In the genomic region with DNA sequence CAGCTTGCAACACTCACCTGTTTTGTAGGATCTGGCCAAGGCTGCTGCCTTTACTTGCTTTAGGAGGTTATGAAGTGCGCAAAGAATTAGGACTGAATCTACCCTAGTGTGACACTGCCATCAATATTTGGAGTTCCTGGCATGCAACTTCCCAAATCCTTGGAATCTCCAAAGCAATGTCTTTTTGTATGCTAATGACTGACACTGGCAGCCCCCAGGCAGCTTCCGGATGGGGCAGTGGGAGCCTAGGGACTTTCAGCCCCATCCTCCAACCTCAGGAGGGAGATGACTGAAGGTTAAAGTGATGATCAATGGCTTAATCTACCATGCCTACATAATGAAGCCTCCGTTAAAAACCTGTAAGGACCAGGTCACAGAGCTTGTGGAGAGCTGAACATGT, we compare ENCODE assay signal across 22 cellular contexts. TPM values are rescaled to one million over a fixed set of nuclear protein-coding genes. Genes with fewer than 3 reads are reported as not detected.
DNase-seq lines count a peak whose midpoint lies in the region; ATAC-seq and TF ChIP-seq lines count a peak whose summit lies in the region.
"Had no signal": no experiment of that assay in that cellular context is flagged by ENCODE, and none has a peak within 500 bp of the region (broad histone marks: within the 10 kb centered on the region; RNA-seq: fewer than 3 reads in every experiment).

No MANE protein-coding gene starts in this region.

- peak overlapping the region in 1 of 7 donors; percentile 42 for H3K4me3 Mint-ChIP-seq in CD8-positive, alpha-beta memory T cell
- H3K4me3 Mint-ChIP-seq in endodermal cell, result peak overlapping the region; percentile 73
- peak overlapping the region; percentile 32 for H3K4me3 Mint-ChIP-seq in nephron progenitor cell
- H3K4me3 Mint-ChIP-seq: activated CD8-positive, alpha-beta memory T cell treated with anti-CD3 and anti-CD28 coated beads, Interleukin-2, amount 10 ng/mL, durations not matched to agents 7 days and 5 days; central memory CD8-positive, alpha-beta T cell had no signal

- no peaks in the 10 kb centered on the region for H3K9me3 Mint-ChIP-seq in CD8-positive, alpha-beta memory T cell
- no peaks in the 10 kb centered on the region for H3K9me3 Mint-ChIP-seq in endodermal cell
- no peaks in the 10 kb centered on the region for H3K9me3 Mint-ChIP-seq in nephron progenitor cell
- H3K9me3 Mint-ChIP-seq: central memory CD8-positive, alpha-beta T cell; natural killer cell had no signal

- H3K36me3 Mint-ChIP-seq in CD8-positive, alpha-beta memory T cell, result peaks cover 0 to 49% (median 3%) of the 10 kb centered on the region in 3 donors
- H3K36me3 Mint-ChIP-seq in endodermal cell (ENCODE audit: low read depth), result peaks cover 68% of the 10 kb centered on the region
- peaks cover 51% of the 10 kb centered on the region for H3K36me3 Mint-ChIP-seq in nephron progenitor cell (ENCODE audit: low read depth)
- H3K36me3 Mint-ChIP-seq: natural killer cell had no signal

- WGBS in endodermal cell (ENCODE audit: insufficient coverage in 1 of 2, insufficient read length in 1 of 2), 2 experiments, result 46 to 75% methylated on average over 1 to 3 of the region's 3 CpGs

- no peak for DNase-seq in CD8-positive, alpha-beta memory T cell
- DNase-seq in endodermal cell (peak; percentile 79), nephron progenitor cell (no peak), hypothalamus (lab: John Stamatoyannopoulos, UW) (no peak), activated gamma-delta T cell treated with Interleukin-2 at 50 U/mL for 16 hours (no peak)
- no peak for DNase-seq in activated CD4-positive, alpha-beta T cell treated with anti-CD3 and anti-CD28 coated beads for 48 hours
- DNase-seq: activated CD8-positive, alpha-beta memory T cell treated with anti-CD3 and anti-CD28 coated beads, Interleukin-2, amount 10 ng/mL, durations not matched to agents 7 days and 5 days; activated effector memory CD4-positive, alpha-beta T cell treated with anti-CD3 and anti-CD28 coated beads, Interleukin-2, amount 50 U/mL, for 16 hours; aorta; BE2C; DMS153; effector CD8-positive, alpha-beta T cell; kidney glomerular epithelial cell; mesenchymal stem cell; natural killer cell; NCI-H1694 treated with DMSO at 0.1 percent for 48 hours; NCI-H2227 treated with DMSO at 0.1 percent for 48 hours; stimulated activated CD4-positive, alpha-beta T cell treated with anti-CD3 and anti-CD28 coated beads, Interleukin-2, amount 100 ng/mL, for 24 hours had no signal

- no peak for ATAC-seq in HG03095 (IDR thresholded peaks at IDR 0.05; ENCODE audit: unreplicated experiment)
- ATAC-seq: activated CD8-positive, alpha-beta memory T cell treated with anti-CD3 and anti-CD28 coated beads, Interleukin-2, amount 10 ng/mL, durations not matched to agents 7 days and 5 days; natural killer cell; Panc1 had no signal

- H3K4me1 Mint-ChIP-seq in CD8-positive, alpha-beta memory T cell, result peaks cover 41 to 65% (median 61%) of the 10 kb centered on the region in 3 donors
- H3K4me1 Mint-ChIP-seq in endodermal cell (peaks cover 45% of the 10 kb centered on the region), nephron progenitor cell (peaks cover 51% of the 10 kb centered on the region)

- H3K36me3 ChIP-seq in CD8-positive, alpha-beta memory T cell (ENCODE audit: insufficient read depth, low read length), result peaks cover 18% of the 10 kb centered on the region
- H3K36me3 ChIP-seq in HUES6 (ENCODE audit: control insufficient read depth, insufficient read depth, low read length), result peaks cover 68% of the 10 kb centered on the region
- H3K36me3 ChIP-seq in endodermal cell (ENCODE audit: control insufficient read depth, insufficient read depth, low read length), result peaks cover 67% of the 10 kb centered on the region

- H3K27ac ChIP-seq in CD8-positive, alpha-beta memory T cell (ENCODE audit: low read depth, low read length), result no peak overlapping the region
- H3K27ac ChIP-seq in HUES6 (ENCODE audit: low read depth, low read length), result peak overlapping the region; percentile 62
- H3K27ac ChIP-seq in endodermal cell (ENCODE audit: low read depth, low read length), result no peak overlapping the region

- no peak for TF ChIP-seq CTCF in endodermal cell (conservative IDR thresholded peaks at IDR 0.05)
- TF ChIP-seq CTCF in nephron progenitor cell (IDR thresholded peaks at IDR 0.05), result no peak

- H3K9me3 ChIP-seq in CD8-positive, alpha-beta memory T cell (ENCODE audit: low read length), result no peaks in the 10 kb centered on the region
- H3K9me3 ChIP-seq in HUES6 (ENCODE audit: control insufficient read depth, insufficient read depth, low read depth, low read length), result no peaks in the 10 kb centered on the region
- no peaks in the 10 kb centered on the region for H3K9me3 ChIP-seq in endodermal cell (ENCODE audit: control insufficient read depth, low read length)
- H3K9me3 ChIP-seq: BE2C had no signal

- no peak overlapping the region for H3K4me3 ChIP-seq in CD8-positive, alpha-beta memory T cell (ENCODE audit: low read length)
- peak overlapping the region; percentile 34 for H3K4me3 ChIP-seq in HUES6 (ENCODE audit: low read depth, low read length)
- H3K4me3 ChIP-seq in endodermal cell (ENCODE audit: low read length), result no peak overlapping the region

- H3K27me3 ChIP-seq in CD8-positive, alpha-beta memory T cell (ENCODE audit: insufficient read depth, low read length, poor library complexity, severe bottlenecking), result no peaks in the 10 kb centered on the region
- no peaks in the 10 kb centered on the region for H3K27me3 ChIP-seq in HUES6 (ENCODE audit: control insufficient read depth, insufficient read depth, low read length)
- no peaks in the 10 kb centered on the region for H3K27me3 ChIP-seq in endodermal cell (ENCODE audit: control insufficient read depth, insufficient read depth, low read length, poor library complexity, severe bottlenecking)
- H3K27me3 ChIP-seq: BE2C had no signal

- H3K4me1 ChIP-seq in CD8-positive, alpha-beta memory T cell (ENCODE audit: insufficient read depth, low read length), result peaks cover 9% of the 10 kb centered on the region
- peaks cover 61% of the 10 kb centered on the region for H3K4me1 ChIP-seq in HUES6 (ENCODE audit: control insufficient read depth, insufficient read depth, low read length)
- peaks cover 22% of the 10 kb centered on the region for H3K4me1 ChIP-seq in endodermal cell (ENCODE audit: control insufficient read depth, insufficient read depth, low read length)
- H3K4me1 ChIP-seq: BE2C had no signal

- CTCF ChIA-PET in CD8-positive, alpha-beta memory T cell (lab: Charles Lee), result no interaction called here

- H3K27me3 Mint-ChIP-seq in CD8-positive, alpha-beta memory T cell, result no peaks in the 10 kb centered on the region
- H3K27me3 Mint-ChIP-seq in endodermal cell (ENCODE audit: insufficient read depth) (no peaks in the 10 kb centered on the region), nephron progenitor cell (ENCODE audit: low read depth, poor library complexity) (no peaks in the 10 kb centered on the region)
- H3K27me3 Mint-ChIP-seq: activated CD8-positive, alpha-beta memory T cell treated with anti-CD3 and anti-CD28 coated beads, Interleukin-2, amount 10 ng/mL, durations not matched to agents 7 days and 5 days; central memory CD8-positive, alpha-beta T cell had no signal

- POLR2A ChIA-PET in CD8-positive, alpha-beta memory T cell (lab: Charles Lee), result no interaction called here

- peak overlapping the region in 6 of 8 donors; percentile 6 to 95 (median 64) for H3K27ac Mint-ChIP-seq in CD8-positive, alpha-beta memory T cell
- H3K27ac Mint-ChIP-seq in endodermal cell, result peak overlapping the region; percentile 48
- no peak overlapping the region for H3K27ac Mint-ChIP-seq in nephron progenitor cell

- H3K9ac ChIP-seq in HUES6 (ENCODE audit: low read length) (peak overlapping the region; percentile 47), endodermal cell (ENCODE audit: extremely low read depth, low read length, poor library complexity, severe bottlenecking) (no peak overlapping the region)

RNA-seq across cellular contexts. Expression of a gene that starts 5.5 kb away (rescaled TPM):
- 100 to 1,000 TPM; 156 TPM for total RNA-seq in CD8-positive, alpha-beta memory T cell
- polyA plus RNA-seq in CD8-positive, alpha-beta memory T cell, result 27.5 TPM
- 100 to 1,000 TPM; 240 to 325 TPM for total RNA-seq in endodermal cell
- 136 TPM for polyA plus RNA-seq in endodermal cell (2013, experiment 1 of 2)
- 129 TPM for polyA plus RNA-seq in endodermal cell (2013, experiment 2 of 2)
